3 cellular contexts compared by ENCODE assay signal in genomic region chr9:134466869-134467616, GRCh38.
TF ChIP-seq lines count a peak whose summit lies in the region.

No MANE protein-coding gene starts in this region.

TF ChIP-seq in PFSK-1, 5 proteins besides CTCF, POLR2A, EP300 and RAD21 (continued from another document):
- TF ChIP-seq REST (IDR thresholded peaks at IDR 0.05; ENCODE audit: insufficient read depth in 1 of 2, low read depth in 2 of 2, low read length in 2 of 2): peak; percentile 50 to 76; a peak in 3 of 4 replicates

TF ChIP-seq in GM12878, 131 proteins besides CTCF, POLR2A, EP300 and RAD21 (continued from another document):
- peak; percentile 54; the same call in 1 of the 2 replicates for TF ChIP-seq REST (IDR thresholded peaks at IDR 0.05; ENCODE audit: low read depth, low read length)
TF ChIP-seq in GM12878: peak in this region for 1.

TF ChIP-seq in HepG2, 621 proteins besides CTCF, POLR2A, EP300 and RAD21 (continued from another document):
- no peak for TF ChIP-seq ZBTB46 (CRISPR knock-in tag; IDR thresholded peaks at IDR 0.05; ENCODE audit: borderline replicate concordance)
